In genomic region chr9:129225201-129225778, GRCh38 we compare ENCODE assay signal across 11 cellular contexts. TPM values are rescaled to one million over a fixed set of nuclear protein-coding genes. Genes with fewer than 3 reads are reported as not detected.
DNase-seq lines count a peak whose midpoint lies in the region; ATAC-seq and TF ChIP-seq lines count a peak whose summit lies in the region.
"Had no signal": no experiment of that assay in that cellular context is flagged by ENCODE, and none has a peak within 500 bp of the region (broad histone marks: within the 10 kb centered on the region; RNA-seq: fewer than 3 reads in every experiment).

No MANE protein-coding gene starts in this region.

- H4K20me1 ChIP-seq in SK-N-SH (ENCODE audit: insufficient read depth) (no peaks in the 10 kb centered on the region), osteoblast (ENCODE audit: insufficient read depth, low read length) (no peaks in the 10 kb centered on the region)

- no peaks in the 10 kb centered on the region for H3K36me3 Mint-ChIP-seq in CD4-positive, alpha-beta T cell (ENCODE audit: low read depth)

- H3K9me3 Mint-ChIP-seq in CD4-positive, alpha-beta T cell: no peaks in the 10 kb centered on the region

- POLR2A ChIA-PET in CD4-positive, alpha-beta T cell (lab: Charles Lee): interaction anchor here (1.2 to 1.9 kb wide), 2 partner anchors 11 to 47 kb away, joined by 5 to 15 read pairs; partner anchors contain the start of gene IER5L
- POLR2A ChIA-PET in SK-N-SH (lab: Yijun Ruan, JAX): no interaction called here
- POLR2A ChIA-PET in GM10248 (lab: Yijun Ruan, JAX): no interaction called here

- no peak for TF ChIP-seq CTCF in CD4-positive, alpha-beta T cell (IDR thresholded peaks at IDR 0.05)
- TF ChIP-seq CTCF in SK-N-SH (IDR thresholded peaks at IDR 0.05) (no peak), esophagus squamous epithelium (IDR thresholded peaks at IDR 0.05) (no peak), osteoblast (IDR thresholded peaks at IDR 0.05; ENCODE audit: extremely low read depth, low read depth, low read length) (no peak), GM10248 (IDR thresholded peaks at IDR 0.05; ENCODE audit: control extremely low read depth, extremely low read depth, low read depth, missing control alignments) (no peak)

- WGBS in SK-N-SH (ENCODE audit: low lambda C conversion rate): 94% methylated on average over 6 of the region's 6 CpGs
- WGBS in esophagus squamous epithelium, 2 donors: 81 to 87% methylated on average over 6 of the region's 6 CpGs

- no peak overlapping the region for H3K4me3 ChIP-seq in SK-N-SH (ENCODE audit: low read depth in 2 of 2, low read length in 1 of 2)
- H3K4me3 ChIP-seq in esophagus squamous epithelium: no peak overlapping the region
- no peak overlapping the region for H3K4me3 ChIP-seq in osteoblast (ENCODE audit: insufficient read depth, low read length)
- H3K4me3 ChIP-seq: lung, SJCRH30 had no signal

- CTCF ChIA-PET in CD4-positive, alpha-beta T cell (lab: Charles Lee): no interaction called here
- CTCF ChIA-PET in SK-N-SH (lab: Yijun Ruan, JAX): no interaction called here
- CTCF ChIA-PET in GM10248 (lab: Yijun Ruan, JAX): no interaction called here

- DNase-seq in CD4-positive, alpha-beta T cell: no peak
- DNase-seq in SK-N-SH: no peak
- DNase-seq in esophagus squamous epithelium (lab: John Stamatoyannopoulos, UW): no peak
- no peak for DNase-seq in osteoblast (ENCODE audit: insufficient read length, low spot score, missing footprints)
- no peak for DNase-seq in SHP77 treated with DMSO at 0.1 percent for 48 hours (lab: John Stamatoyannopoulos, UW)
- no peak for DNase-seq in GM10248 (ENCODE audit: extremely low spot score)
- DNase-seq in NCI-H2029 treated with DMSO at 0.1 percent for 48 hours (lab: John Stamatoyannopoulos, UW): no peak
- no peak for DNase-seq in hypothalamus (lab: John Stamatoyannopoulos, UW)
- DNase-seq: NCI-H510A treated with DMSO at 0.1 percent for 48 hours had no signal

- no peak for TF ChIP-seq POLR2A in esophagus squamous epithelium (IDR thresholded peaks at IDR 0.05)

- intact Hi-C loops in CD4-positive, alpha-beta T cell (cut with DNase I, micrococcal nuclease): no loop called here
- intact Hi-C loops in esophagus squamous epithelium (cut with DNase I): no loop called here

- TF ChIP-seq RAD21 in SK-N-SH (IDR thresholded peaks at IDR 0.05; ENCODE audit: low read length): no peak

- H3K79me2 ChIP-seq in SK-N-SH (ENCODE audit: insufficient read depth) (no peaks in the 10 kb centered on the region), osteoblast (ENCODE audit: insufficient read depth, low read length) (no peaks in the 10 kb centered on the region)

- no peaks in the 10 kb centered on the region for H3K27me3 Mint-ChIP-seq in CD4-positive, alpha-beta T cell

- no peaks in the 10 kb centered on the region for H3K27me3 ChIP-seq in CD4-positive, alpha-beta T cell (ENCODE audit: control insufficient read depth, insufficient read depth, low read length)
- H3K27me3 ChIP-seq in SK-N-SH (ENCODE audit: insufficient read depth) (no peaks in the 10 kb centered on the region), esophagus squamous epithelium (no peaks in the 10 kb centered on the region), osteoblast (ENCODE audit: insufficient read depth, low read length) (no peaks in the 10 kb centered on the region)
- H3K27me3 ChIP-seq: SJCRH30 had no signal

- H3K4me1 ChIP-seq in SK-N-SH (ENCODE audit: control insufficient read depth in 1 of 2, insufficient read depth in 2 of 2, low read depth in 1 of 2, low read length in 1 of 2) (peaks cover 7 to 9% of the 10 kb centered on the region in 2 experiments; a peak in 2 of 4 replicates), esophagus squamous epithelium (peaks cover 5 to 19% (median 9%) of the 10 kb centered on the region in 3 donors), osteoblast (ENCODE audit: insufficient read depth, low read length) (peaks cover 15% of the 10 kb centered on the region)

- peaks cover 38% of the 10 kb centered on the region for H3K4me1 Mint-ChIP-seq in CD4-positive, alpha-beta T cell (ENCODE audit: low read depth)

- H3K27ac Mint-ChIP-seq in CD4-positive, alpha-beta T cell: peak overlapping the region; percentile 56

- ATAC-seq in CD4-positive, alpha-beta T cell (ENCODE audit: poor library complexity): no peak

- H3K9ac ChIP-seq in SK-N-SH: peak overlapping the region; percentile 11; the same call in 1 of the 2 replicates

- H3K9me3 ChIP-seq in CD4-positive, alpha-beta T cell (ENCODE audit: control insufficient read depth, low read length): no peaks in the 10 kb centered on the region
- H3K9me3 ChIP-seq in SK-N-SH (no peaks in the 10 kb centered on the region), esophagus squamous epithelium (no peaks in the 10 kb centered on the region), osteoblast (ENCODE audit: low read depth, low read length) (no peaks in the 10 kb centered on the region)
- H3K9me3 ChIP-seq: SJCRH30 had no signal

- H2AFZ ChIP-seq in SK-N-SH (ENCODE audit: low read depth): peak overlapping the region; percentile 70; the same call in 1 of the 2 replicates
- H2AFZ ChIP-seq in osteoblast (ENCODE audit: low read length): peak overlapping the region; percentile 57

- H3K9me2 ChIP-seq in SK-N-SH: no peaks in the 10 kb centered on the region

- H3K4me2 ChIP-seq in SK-N-SH (0 out of 2 replicates have a peak overlapping the region, but pooled peaks have one; percentile 15), osteoblast (ENCODE audit: insufficient read depth, low read length) (peak overlapping the region; percentile 32)

- no peak for TF ChIP-seq EP300 in SK-N-SH (IDR thresholded peaks at IDR 0.05; ENCODE audit: borderline replicate concordance in 1 of 2, low read depth in 1 of 2, low read length in 1 of 2)

- no peak overlapping the region for H3K4me3 Mint-ChIP-seq in CD4-positive, alpha-beta T cell

- H3K36me3 ChIP-seq in SK-N-SH (replicated peaks in 1 of 2; ENCODE audit: control insufficient read depth in 1 of 2, insufficient read depth in 2 of 2, low read length in 1 of 2) (no peaks in the 10 kb centered on the region), esophagus squamous epithelium (no peaks in the 10 kb centered on the region), osteoblast (ENCODE audit: insufficient read depth, low read length) (no peaks in the 10 kb centered on the region)
- H3K36me3 ChIP-seq: SJCRH30 had no signal

- H3K27ac ChIP-seq in CD4-positive, alpha-beta T cell (ENCODE audit: low read depth, low read length): no peak overlapping the region
- H3K27ac ChIP-seq in SK-N-SH (ENCODE audit: low read depth in 2 of 2, low read length in 1 of 2) (peak overlapping the region; percentile 61 to 62), esophagus squamous epithelium (peak overlapping the region in 3 of 4 donors; percentile 30 to 52 (median 39)), osteoblast (ENCODE audit: low read depth, low read length) (peak overlapping the region; percentile 33)
- H3K27ac ChIP-seq: SJCRH30 had no signal

- H3F3A ChIP-seq in SK-N-SH (replicated peaks; ENCODE audit: insufficient read depth): peaks cover 3% of the 10 kb centered on the region

TF ChIP-seq in SK-N-SH, 30 proteins besides CTCF, POLR2A, EP300 and RAD21:
- TF ChIP-seq RCOR1 (IDR thresholded peaks at IDR 0.05; ENCODE audit: low read length) (no peak), USF1 (IDR thresholded peaks at IDR 0.05; ENCODE audit: borderline replicate concordance, low read depth) (no peak), MAX (IDR thresholded peaks at IDR 0.05; ENCODE audit: low read depth) (no peak), SIN3A (IDR thresholded peaks at IDR 0.05; ENCODE audit: borderline replicate concordance, low read depth, low read length) (no peak), RFX5 (IDR thresholded peaks at IDR 0.05; ENCODE audit: low read length) (no peak), TAF1 (IDR thresholded peaks at IDR 0.05; ENCODE audit: borderline replicate concordance, low read depth, low read length) (no peak), FOXM1 (IDR thresholded peaks at IDR 0.05; ENCODE audit: low read depth) (no peak), TCF12 (IDR thresholded peaks at IDR 0.05) (no peak), TEAD4 (IDR thresholded peaks at IDR 0.05; ENCODE audit: borderline replicate concordance, insufficient read depth) (no peak), MEF2A (IDR thresholded peaks at IDR 0.05; ENCODE audit: borderline replicate concordance, low read depth) (no peak), SMC3 (IDR thresholded peaks at IDR 0.05; ENCODE audit: low read depth, low read length) (no peak), NFIC (IDR thresholded peaks at IDR 0.05; ENCODE audit: borderline replicate concordance) (no peak), YY1 (IDR thresholded peaks at IDR 0.05; ENCODE audit: low read depth) (no peak), USF2 (IDR thresholded peaks at IDR 0.05; ENCODE audit: borderline replicate concordance, low read depth, low read length) (no peak), GATA2 (CRISPR knock-in tag; IDR thresholded peaks at IDR 0.05) (no peak), ELF1 (IDR thresholded peaks at IDR 0.05) (no peak)

RNA-seq across cellular contexts. Expression of gene IER5L, which starts 47.2 kb away (rescaled TPM):
- 1 to 10 TPM; 5.6 to 6.4 TPM for total RNA-seq in CD4-positive, alpha-beta T cell
- polyA plus RNA-seq in SK-N-SH (2012; rRNA removed): 8.9 and 16.2 TPM in 2 replicates
- 6.6 and 9.6 TPM in 2 replicates for polyA plus RNA-seq in SK-N-SH (2012; cell fraction: cytosol; rRNA removed)
- 22.0 and 25.7 TPM in 2 replicates for polyA plus RNA-seq in SK-N-SH (2012; cell fraction: nucleus; rRNA removed)
- total RNA-seq in esophagus squamous epithelium (1 to 10 TPM; 6.1 to 8.7 (median 7.2) TPM), osteoblast (86.1 and 104 TPM in 2 replicates)
